Comparison of ENCODE assay signal across 1 cellular context in the genomic region with DNA sequence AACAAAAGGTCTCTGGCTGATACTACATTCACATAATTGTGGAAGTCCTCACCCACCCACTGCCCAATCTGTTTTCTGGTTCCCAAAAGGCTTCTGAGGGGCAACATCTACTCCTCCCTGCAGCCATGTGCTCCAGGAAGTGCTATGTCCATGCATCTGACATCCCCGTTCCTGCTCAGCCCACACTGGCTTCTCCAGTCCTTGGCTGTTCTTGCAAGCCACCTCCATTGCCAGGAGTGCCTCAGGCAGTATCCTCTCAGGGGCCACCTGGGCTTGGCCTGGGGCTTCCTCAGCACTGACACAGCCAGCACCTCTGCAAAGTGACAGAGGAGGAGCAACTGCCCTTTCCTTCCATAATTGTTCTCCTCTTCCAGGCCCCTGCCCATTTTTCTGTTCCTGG.
A peak's percentile ranks its signal among the peaks of the same experiment; 100 is the strongest.
TF ChIP-seq lines count a peak whose summit lies in the region.

No MANE protein-coding gene starts in this region.

TF ChIP-seq in H1, 55 proteins besides CTCF, POLR2A, EP300 and RAD21:
- TF ChIP-seq, protein P1, sequence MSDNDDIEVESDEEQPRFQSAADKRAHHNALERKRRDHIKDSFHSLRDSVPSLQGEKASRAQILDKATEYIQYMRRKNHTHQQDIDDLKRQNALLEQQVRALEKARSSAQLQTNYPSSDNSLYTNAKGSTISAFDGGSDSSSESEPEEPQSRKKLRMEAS (IDR thresholded peaks at IDR 0.05) = 0 out of 2 replicates have a peak, but pooled peaks have one; percentile 24
- TF ChIP-seq ASH2L (IDR thresholded peaks at IDR 0.05; ENCODE audit: low read length) = no peak
